8 cellular contexts compared by ENCODE assay signal in the genomic region with DNA sequence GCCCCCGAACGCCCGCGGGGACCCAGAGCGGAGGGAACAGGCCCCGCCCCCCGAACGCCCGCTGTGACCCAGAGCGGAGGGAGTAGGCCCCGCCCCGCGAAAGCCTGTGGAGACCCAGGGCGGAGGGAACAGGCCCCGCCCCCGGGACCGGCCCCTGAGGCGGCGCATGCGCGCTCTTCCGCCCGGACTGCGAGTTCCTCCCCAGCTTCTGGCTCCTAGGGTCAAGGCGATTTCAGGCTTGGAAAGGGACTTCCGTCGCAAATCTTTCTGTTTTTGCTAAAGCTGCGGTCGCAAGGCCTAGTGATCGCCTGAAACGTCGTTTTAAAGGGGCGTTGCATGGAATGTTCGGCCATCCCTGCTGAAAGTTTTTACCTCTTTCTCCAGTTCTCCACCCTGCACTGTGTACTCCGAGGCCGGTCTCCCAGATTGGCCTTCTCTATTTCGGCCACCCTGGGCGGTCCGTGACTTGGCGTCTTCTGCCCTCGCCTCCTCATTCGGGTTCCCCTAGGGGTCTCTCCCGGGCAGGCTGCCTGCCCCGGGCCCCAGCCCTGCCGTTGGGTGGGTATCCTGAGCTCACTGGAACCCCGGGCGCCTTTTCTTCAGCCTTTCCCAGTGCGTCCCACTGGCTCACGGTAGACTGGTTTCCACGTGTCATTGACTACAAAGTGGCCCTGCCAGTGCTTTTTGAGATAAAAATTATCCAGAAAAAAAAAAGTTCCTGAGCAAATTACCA. TPM values are rescaled to one million over a fixed set of nuclear protein-coding genes. Genes with fewer than 3 reads are reported as not detected.
DNase-seq lines count a peak whose midpoint lies in the region; ATAC-seq, FAIRE-seq and TF ChIP-seq lines count a peak whose summit lies in the region.

No MANE protein-coding gene starts in this region.

- peak overlapping the region; percentile 86 for H3K27ac ChIP-seq in H1 (ENCODE audit: low read depth, low read length)

- peak overlapping the region; percentile 72 for H3K27ac Mint-ChIP-seq in activated CD8-positive, alpha-beta memory T cell treated with anti-CD3 and anti-CD28 coated beads, Interleukin-2, amount 10 ng/mL, durations not matched to agents 7 days and 5 days

- no peak for TF ChIP-seq CTCF in H1 (IDR thresholded peaks at IDR 0.05; ENCODE audit: control extremely low read depth in 1 of 3, insufficient read depth in 1 of 3, low read depth in 1 of 3, low read length in 3 of 3)

- peak overlapping the region; percentile 96 for H2BK5ac ChIP-seq in H1 (ENCODE audit: low read depth, low read length)

- FAIRE-seq in HTR-8/SVneo (lab: Jason Lieb, UNC), result peak; percentile 46
- FAIRE-seq in H1 (lab: Jason Lieb, UNC), result no peak

- H4K20me1 ChIP-seq in H1 (replicated peaks in 1 of 2; ENCODE audit: control insufficient read depth in 1 of 2, insufficient read depth in 2 of 2, low read length in 2 of 2), result no peaks in the 10 kb centered on the region

- POLR2A ChIA-PET in H1 (lab: Charles Lee; ENCODE audit: partially characterized antibody), result interaction anchor here (0.7 to 2.2 kb wide), 13 partner anchors 9 to 775 kb away, joined by 3 to 9 read pairs (median 3); a partner anchor contains a TSS

- H2AFZ ChIP-seq in H1 (ENCODE audit: low read length), result peak overlapping the region; percentile 100

- H3K9me3 ChIP-seq in H1 (ENCODE audit: insufficient read depth in 2 of 2, low read depth in 1 of 2, low read length in 1 of 2), result no peaks in the 10 kb centered on the region

- H3K56ac ChIP-seq in H1 (replicated peaks; ENCODE audit: insufficient read length, low read depth, low read length), result peak overlapping the region; percentile 84

- peaks cover 0 to 7% of the 10 kb centered on the region in 2 experiments; a peak in 2 of 4 replicates for H3K79me2 ChIP-seq in H1 (ENCODE audit: control insufficient read depth in 1 of 2, insufficient read depth in 2 of 2, low read length in 2 of 2)

- no peaks in the 10 kb centered on the region; a peak in 1 of 7 replicates for H3K27me3 ChIP-seq in H1 (replicated peaks in 1 of 4; ENCODE audit: control insufficient read depth in 3 of 4, extremely low read depth in 1 of 4, insufficient read depth in 3 of 4, low read length in 3 of 4)

- no peak overlapping the region for H3K23ac ChIP-seq in H1 (ENCODE audit: insufficient read length)

- H3K4me3 Mint-ChIP-seq in activated CD8-positive, alpha-beta memory T cell treated with anti-CD3 and anti-CD28 coated beads, Interleukin-2, amount 10 ng/mL, durations not matched to agents 7 days and 5 days, result peak overlapping the region; percentile 87

- H3K18ac ChIP-seq in H1 (ENCODE audit: extremely low read depth, low read length), result peak overlapping the region; percentile 98

- H3K4me1 ChIP-seq in H1 (replicated peaks in 1 of 4; ENCODE audit: control insufficient read depth in 3 of 4, insufficient read depth in 4 of 4, low read length in 3 of 4), result no peaks in the 10 kb centered on the region

- WGBS in H1 (ENCODE audit: extremely low coverage in 1 of 2, insufficient coverage in 1 of 2, insufficient read length in 1 of 2, insufficient replicate concordance in 2 of 2, low coverage in 1 of 2, low lambda C conversion rate in 2 of 2, missing lambda C conversion rate in 1 of 2), 2 experiments, result 4% methylated on average over 34 of the region's 50 CpGs; no CpG with 5 or more reads in 1 of the 2 experiments

- peak overlapping the region; percentile 31 for H4K91ac ChIP-seq in H1 (replicated peaks; ENCODE audit: insufficient read length, low read length)

- H3K79me1 ChIP-seq in H1 (ENCODE audit: low read depth, low read length), result no peaks in the 10 kb centered on the region; the same call in 1 of the 2 replicates

- CTCF ChIA-PET in activated CD8-positive, alpha-beta memory T cell treated with anti-CD3 and anti-CD28 coated beads, Interleukin-2, amount 10 ng/mL, durations not matched to agents 7 days and 5 days (lab: Charles Lee), result interaction anchor here (0.5 to 2.8 kb wide), 5 partner anchors 10 to 448 kb away, joined by 3 to 9 read pairs (median 3); a partner anchor contains a TSS
- CTCF ChIA-PET in H1 (lab: Charles Lee; ENCODE audit: partially characterized antibody), result interaction anchor here (0.6 to 1.7 kb wide), 3 partner anchors 9 to 431 kb away, joined by 3 to 5 read pairs (median 4); no protein-coding TSS in a partner anchor

- H4K5ac ChIP-seq in H1 (ENCODE audit: insufficient read length, low read depth, low read length), result peak overlapping the region; percentile 82

- H3K36me3 ChIP-seq in H1 (ENCODE audit: control insufficient read depth in 2 of 4, insufficient read depth in 4 of 4, low read length in 3 of 4), result no peaks in the 10 kb centered on the region

- H2AK5ac ChIP-seq in H1 (ENCODE audit: low read depth, low read length), result no peak overlapping the region

- peak overlapping the region; percentile 98 for H4K8ac ChIP-seq in H1 (ENCODE audit: extremely low read depth, insufficient read depth, low read length)

- H3K4me3 ChIP-seq in H1 (ENCODE audit: extremely low read depth in 1 of 4, insufficient read depth in 2 of 4, low read depth in 3 of 4, low read length in 4 of 4), result peak overlapping the region; percentile 67 to 83 (median 70)

- no peak overlapping the region for H2BK12ac ChIP-seq in H1 (ENCODE audit: low read depth, low read length)

- H3K9me3 Mint-ChIP-seq in activated CD8-positive, alpha-beta memory T cell treated with anti-CD3 and anti-CD28 coated beads, Interleukin-2, amount 10 ng/mL, durations not matched to agents 7 days and 5 days (ENCODE audit: low read depth), result no peaks in the 10 kb centered on the region

- H3K4ac ChIP-seq in H1 (replicated peaks; ENCODE audit: insufficient read length, low read depth, low read length), result no peak overlapping the region

- ATAC-seq in GM21367 (IDR thresholded peaks at IDR 0.05; ENCODE audit: unreplicated experiment), result peak; percentile 83
- peak; percentile 99 for ATAC-seq in activated CD8-positive, alpha-beta memory T cell treated with anti-CD3 and anti-CD28 coated beads, Interleukin-2, amount 10 ng/mL, durations not matched to agents 7 days and 5 days

- no peak for TF ChIP-seq EP300 in H1 (IDR thresholded peaks at IDR 0.05; ENCODE audit: borderline replicate concordance in 1 of 2, low read depth in 2 of 2, low read length in 2 of 2)

- no peak overlapping the region for H2BK20ac ChIP-seq in H1 (ENCODE audit: low read length)

- no peak overlapping the region for H2BK120ac ChIP-seq in H1 (replicated peaks; ENCODE audit: low read depth, low read length)

- H3K36me3 Mint-ChIP-seq in activated CD8-positive, alpha-beta memory T cell treated with anti-CD3 and anti-CD28 coated beads, Interleukin-2, amount 10 ng/mL, durations not matched to agents 7 days and 5 days, result no peaks in the 10 kb centered on the region

- H3K4me1 Mint-ChIP-seq in activated CD8-positive, alpha-beta memory T cell treated with anti-CD3 and anti-CD28 coated beads, Interleukin-2, amount 10 ng/mL, durations not matched to agents 7 days and 5 days, result peaks cover 23% of the 10 kb centered on the region

- H2BK15ac ChIP-seq in H1 (ENCODE audit: low read length), result peak overlapping the region; percentile 81; the same call in 1 of the 2 replicates

- H3K14ac ChIP-seq in H1 (ENCODE audit: insufficient read length), result no peak overlapping the region

- H3K27me3 Mint-ChIP-seq in activated CD8-positive, alpha-beta memory T cell treated with anti-CD3 and anti-CD28 coated beads, Interleukin-2, amount 10 ng/mL, durations not matched to agents 7 days and 5 days, result no peaks in the 10 kb centered on the region

- H3K4me2 ChIP-seq in H1 (ENCODE audit: insufficient read depth in 1 of 2, low read depth in 2 of 2, low read length in 2 of 2), result peak overlapping the region; percentile 92 to 97

- peak overlapping the region in 3 of 4 experiments; percentile 67 to 96 (median 87); a peak in 6 of 7 replicates for H3K9ac ChIP-seq in H1 (replicated peaks in 1 of 4; ENCODE audit: extremely low read depth in 1 of 4, low read depth in 3 of 4, low read length in 3 of 4)

- peak; percentile 1 to 30; a peak in 2 of 4 replicates for TF ChIP-seq RAD21 in H1 (IDR thresholded peaks at IDR 0.05 in 1 of 2, conservative IDR thresholded peaks at IDR 0.05 in 1 of 2; ENCODE audit: low read depth in 2 of 2, low read length in 2 of 2)

- peak; percentile 99 for DNase-seq in COR-L47 (lab: John Stamatoyannopoulos, UW)
- DNase-seq in HTR-8/SVneo (ENCODE audit: insufficient read length, low spot score), result peak; percentile 97
- DNase-seq in NOMO-1 treated with DMSO at 0.1 percent for 48 hours (lab: John Stamatoyannopoulos, UW; ENCODE audit: unreplicated experiment), result peak; percentile 95
- DNase-seq in activated CD8-positive, alpha-beta memory T cell treated with anti-CD3 and anti-CD28 coated beads, Interleukin-2, amount 10 ng/mL, durations not matched to agents 7 days and 5 days, result peak; percentile 98
- DNase-seq in H1 (ENCODE audit: low read depth in 1 of 2, low spot score in 2 of 2), result peak; percentile 95 to 99
- peak; percentile 98 for DNase-seq in mesenteric fat pad (ENCODE audit: low spot score)
- DNase-seq in stimulated activated CD8-positive, alpha-beta memory T cell treated with anti-CD3 and anti-CD28 coated beads, Interleukin-15, amount 100 ng/mL, for 1 hour (ENCODE audit: low read depth), result peak; percentile 91

- peaks cover 10% of the 10 kb centered on the region; the same call in 1 of the 2 replicates for H3K23me2 ChIP-seq in H1 (ENCODE audit: low read depth, low read length)

- TF ChIP-seq POLR2A in H1 (IDR thresholded peaks at IDR 0.05; ENCODE audit: control extremely low read depth in 1 of 2, low read depth in 2 of 2, low read length in 2 of 2), result peak in 1 of 2 experiments; percentile 90; a peak in 2 of 3 replicates

TF ChIP-seq in H1, 55 proteins besides CTCF, POLR2A, EP300 and RAD21 (continues in another document):
- TF ChIP-seq BRCA1 (IDR thresholded peaks at IDR 0.05; ENCODE audit: low read depth, low read length) (no peak), SP1 (IDR thresholded peaks at IDR 0.05; ENCODE audit: low read depth, low read length) (peak; percentile 8; the same call in 1 of the 2 replicates), CBX5 (IDR thresholded peaks at IDR 0.05; ENCODE audit: low read depth, low read length) (no peak), PHF8 (conservative IDR thresholded peaks at IDR 0.05; ENCODE audit: low read depth, low read length) (peak; percentile 30; the same call in 1 of the 2 replicates), RNF2 (IDR thresholded peaks at IDR 0.05; ENCODE audit: borderline replicate concordance, low read depth, low read length, missing control alignments, poor library complexity, severe bottlenecking) (no peak)

RNA-seq across cellular contexts. Expression of a gene that starts 0.4 kb away (rescaled TPM):
- total RNA-seq in activated CD8-positive, alpha-beta memory T cell treated with anti-CD3 and anti-CD28 coated beads, Interleukin-2, amount 10 ng/mL, durations not matched to agents 7 days and 5 days, result 1 to 10 TPM; 4.8 to 5.1 TPM
- 5.5 and 8.0 TPM in 2 replicates for total RNA-seq in H1 (2021; fragmentation: NEBNext Ultra II Directional; extraction: Animal tissue kit (Norgen Biotek cat#: 25700))
- polyA plus RNA-seq in H1 (2011; rRNA removed), result 4.4 and 5.5 TPM in 2 replicates
- 5.9 TPM for polyA plus RNA-seq in H1 (2011; cell fraction: cytosol; rRNA removed)
- polyA plus RNA-seq in H1 (2011; cell fraction: nucleus; rRNA removed), result 5.4 TPM
- 6.0 to 6.2 TPM (median 6.1 TPM) in 4 replicates for polyA plus RNA-seq in H1 (2012, experiment 1 of 2)
- 1.1 TPM for polyA plus RNA-seq in H1 (2012, experiment 2 of 2)
- 4.5 TPM for polyA plus RNA-seq in H1 (2013, experiment 1 of 2)
- 4.3 TPM for polyA plus RNA-seq in H1 (2013, experiment 2 of 2)
- 12.3 and 13.2 TPM in 2 replicates for polyA minus RNA-seq in H1 (2011; rRNA and poly(A)+ RNA removed)
- polyA minus RNA-seq in H1 (2011; cell fraction: cytosol; rRNA and poly(A)+ RNA removed), result 3.3 TPM
- 16.4 TPM for polyA minus RNA-seq in H1 (2011; cell fraction: nucleus; rRNA and poly(A)+ RNA removed)
- 7.5 TPM for total RNA-seq in mesenteric fat pad

Comparison
In these comparisons a context has a peak if more than half of its experiments do, and no peak if none do; other contexts are left out.
1. Peak in every context shown above with its lines: DNase-seq, ATAC-seq, H3K4me3 ChIP-seq and H3K27ac ChIP-seq.